In genomic region chr1:36411674-36412648, GRCh38 we compare ENCODE assay signal across 9 cellular contexts. TPM values are rescaled to one million over a fixed set of nuclear protein-coding genes. Genes with fewer than 3 reads are reported as not detected.
A peak's percentile ranks its signal among the peaks of the same experiment; 100 is the strongest.
DNase-seq lines count a peak whose midpoint lies in the region; ATAC-seq, FAIRE-seq and TF ChIP-seq lines count a peak whose summit lies in the region.
"Had no signal": no experiment of that assay in that cellular context is flagged by ENCODE, and none has a peak within 500 bp of the region (broad histone marks: within the 10 kb centered on the region; RNA-seq: fewer than 3 reads in every experiment).

No MANE protein-coding gene starts in this region.

- ATAC-seq in HCT116: peak; percentile 82
- no peak for ATAC-seq in HG03354 (IDR thresholded peaks at IDR 0.05; ENCODE audit: poor library complexity, severe bottlenecking, unreplicated experiment)
- no peak for ATAC-seq in GM19455 (IDR thresholded peaks at IDR 0.05; ENCODE audit: unreplicated experiment)

- H3K9ac ChIP-seq in HCT116 (ENCODE audit: low read length) (no peak overlapping the region), astrocyte (ENCODE audit: low read length) (no peak overlapping the region), parathyroid adenoma (no peak overlapping the region)

- CTCF ChIA-PET in HCT116 (lab: Charles Lee): no interaction called here

- H3K4me1 ChIP-seq in HCT116 (ENCODE audit: control insufficient read depth in 1 of 2, insufficient read depth in 2 of 2, low read length in 2 of 2): peaks cover 8 to 17% of the 10 kb centered on the region in 2 experiments
- peaks cover 7% of the 10 kb centered on the region for H3K4me1 ChIP-seq in astrocyte (ENCODE audit: insufficient read depth, low read length)
- no peaks in the 10 kb centered on the region for H3K4me1 ChIP-seq in parathyroid adenoma

- H3K79me2 ChIP-seq in HCT116 (ENCODE audit: insufficient read depth, low read length) (no peaks in the 10 kb centered on the region), astrocyte (ENCODE audit: insufficient read depth, low read length) (no peaks in the 10 kb centered on the region), parathyroid adenoma (no peaks in the 10 kb centered on the region)

- H3K27ac ChIP-seq in HCT116 (ENCODE audit: low read depth, low read length) (no peak overlapping the region), astrocyte (ENCODE audit: low read depth, low read length) (no peak overlapping the region), parathyroid adenoma (no peak overlapping the region)

- H2AFZ ChIP-seq in HCT116 (ENCODE audit: low read depth, low read length, poor library complexity, severe bottlenecking) (no peak overlapping the region), astrocyte (ENCODE audit: low read depth, low read length) (peak overlapping the region; percentile 18), parathyroid adenoma (peak overlapping the region; percentile 42)

- H4K20me1 ChIP-seq in HCT116 (ENCODE audit: insufficient read depth): no peaks in the 10 kb centered on the region
- no peaks in the 10 kb centered on the region for H4K20me1 ChIP-seq in astrocyte (ENCODE audit: insufficient read depth, low read length)

- RAD21 ChIA-PET in HCT116 (lab: Charles Lee; ENCODE audit: low non-redundant PET in 1 of 2, low total read pairs in 2 of 2, uncharacterized antibody in 2 of 2, unreplicated experiment in 2 of 2): no interaction called here

- H3K4me3 ChIP-seq in HCT116 (replicated peaks in 1 of 2; ENCODE audit: low read depth in 1 of 2, low read length in 2 of 2) (no peak overlapping the region), astrocyte (ENCODE audit: insufficient read depth, low read depth, low read length) (no peak overlapping the region), parathyroid adenoma (ENCODE audit: low read depth, low read length) (no peak overlapping the region)

- peak overlapping the region; percentile 27; the same call in 1 of the 2 replicates for H3K4me2 ChIP-seq in HCT116 (ENCODE audit: low read length)
- H3K4me2 ChIP-seq in astrocyte (ENCODE audit: low read length): no peak overlapping the region
- H3K4me2 ChIP-seq in parathyroid adenoma (ENCODE audit: low read length): no peak overlapping the region

- BruUV-seq in HCT116 (replicated peaks; lab: Mats Ljungman, UMichigan): no TSS peak

- peak; percentile 39 for TF ChIP-seq POLR2A in HCT116 (IDR thresholded peaks at IDR 0.05; ENCODE audit: borderline replicate concordance, extremely low read depth, insufficient read depth, insufficient read length)

- H3K27me3 ChIP-seq in HCT116 (ENCODE audit: insufficient read depth, low read length) (no peaks in the 10 kb centered on the region), astrocyte (ENCODE audit: insufficient read depth, low read length) (no peaks in the 10 kb centered on the region), parathyroid adenoma (ENCODE audit: control insufficient read depth, insufficient read depth, low read length) (no peaks in the 10 kb centered on the region)

- H3K36me3 ChIP-seq in HCT116 (ENCODE audit: control insufficient read depth in 1 of 2, insufficient read depth in 2 of 2, low read length in 2 of 2): no peaks in the 10 kb centered on the region; a peak in 1 of 4 replicates
- no peaks in the 10 kb centered on the region for H3K36me3 ChIP-seq in astrocyte (ENCODE audit: insufficient read depth, low read length)
- H3K36me3 ChIP-seq in parathyroid adenoma (ENCODE audit: control insufficient read depth, insufficient read depth, low read length): no peaks in the 10 kb centered on the region

- no peak overlapping the region for H3K4me3 Mint-ChIP-seq in astrocyte (ENCODE audit: unreplicated experiment)

- DNase-seq in HCT116 (ENCODE audit: low read depth, low spot score) (no peak), NCI-H774 (lab: John Stamatoyannopoulos, UW) (peak; percentile 15), astrocyte (ENCODE audit: low read depth) (peak; percentile 40), NCI-H128 (lab: John Stamatoyannopoulos, UW; ENCODE audit: unreplicated experiment) (no peak), occipital lobe (lab: John Stamatoyannopoulos, UW) (no peak)

- no peaks in the 10 kb centered on the region for H3K9me2 ChIP-seq in HCT116 (ENCODE audit: insufficient read depth)

- H3K27me3 Mint-ChIP-seq in astrocyte (ENCODE audit: low read depth, unreplicated experiment): no peaks in the 10 kb centered on the region

- H3K27ac Mint-ChIP-seq in astrocyte (ENCODE audit: unreplicated experiment): no peak overlapping the region

- no peak for TF ChIP-seq RAD21 in HCT116 (IDR thresholded peaks at IDR 0.05; ENCODE audit: low read depth)

- intact Hi-C loops in HCT116 (cut with micrococcal nuclease): no loop called here

- FAIRE-seq in astrocyte (lab: Jason Lieb, UNC): no peak
- FAIRE-seq: endometrium had no signal

- H3K9me3 ChIP-seq in HCT116 (ENCODE audit: control insufficient read depth in 1 of 2, insufficient read depth in 1 of 2, low read depth in 1 of 2, low read length in 2 of 2) (no peaks in the 10 kb centered on the region), astrocyte (ENCODE audit: insufficient read depth, low read depth, low read length) (no peaks in the 10 kb centered on the region), parathyroid adenoma (ENCODE audit: control insufficient read depth, low read length) (no peaks in the 10 kb centered on the region)

- POLR2A ChIA-PET in HCT116 (lab: Charles Lee): interaction anchor here (0.9 to 1.6 kb wide), 3 partner anchors 11 to 26 kb away, joined by 3 to 15 read pairs (median 8); no protein-coding TSS in a partner anchor

- H3K36me3 Mint-ChIP-seq in astrocyte (ENCODE audit: low read depth, unreplicated experiment): peaks cover 9% of the 10 kb centered on the region

- H3K9me3 Mint-ChIP-seq in astrocyte (ENCODE audit: unreplicated experiment): peaks cover 6% of the 10 kb centered on the region

- peaks cover 3% of the 10 kb centered on the region for H3K4me1 Mint-ChIP-seq in astrocyte (ENCODE audit: low read depth, unreplicated experiment)

- TF ChIP-seq CTCF in HCT116 (IDR thresholded peaks at IDR 0.05 in 2 of 3, conservative IDR thresholded peaks at IDR 0.05 in 1 of 3; ENCODE audit: borderline replicate concordance in 1 of 3, insufficient read depth in 1 of 3, low read depth in 2 of 3, low read length in 2 of 3): no peak
- TF ChIP-seq CTCF in astrocyte (IDR thresholded peaks at IDR 0.05; ENCODE audit: insufficient read depth, low read depth, low read length): no peak
- no peak for TF ChIP-seq CTCF in parathyroid adenoma (IDR thresholded peaks at IDR 0.05)

TF ChIP-seq in HCT116, 20 proteins besides CTCF, POLR2A, EP300 and RAD21:
- TF ChIP-seq EZH2 (IDR thresholded peaks at IDR 0.05) (no peak), MAX (IDR thresholded peaks at IDR 0.05) (no peak), SRF (IDR thresholded peaks at IDR 0.05; ENCODE audit: low read depth) (peak; percentile 59), CEBPB (IDR thresholded peaks at IDR 0.05; ENCODE audit: low read depth) (no peak), TCF7L2 (IDR thresholded peaks at IDR 0.05; ENCODE audit: borderline replicate concordance, extremely low read depth, insufficient read depth, insufficient read length) (no peak), JUND (IDR thresholded peaks at IDR 0.05) (no peak), EGR1 (IDR thresholded peaks at IDR 0.05; ENCODE audit: low read depth) (no peak)

RNA-seq across cellular contexts. Expression of gene LSM10, which starts 14.3 kb away (rescaled TPM):
- total RNA-seq in HCT116 (2021; ENCODE audit: unreplicated experiment) (49.5 TPM), astrocyte (48.9 and 53.5 TPM in 2 replicates), occipital lobe (3.1 TPM)
- 62.3 and 62.4 TPM in 2 replicates for polyA plus RNA-seq in HCT116 (2012)

RNA-seq across cellular contexts. Expression of gene STK40, which starts 26.2 kb away (rescaled TPM):
- total RNA-seq in HCT116 (2021; ENCODE audit: unreplicated experiment): 33.9 TPM
- 32.4 and 34.9 TPM in 2 replicates for polyA plus RNA-seq in HCT116 (2012)
- total RNA-seq in astrocyte: 69.6 and 71.1 TPM in 2 replicates
- total RNA-seq in occipital lobe: 13.1 TPM

RNA-seq across cellular contexts. Expression of gene OSCP1, which starts 38.3 kb away (rescaled TPM):
- total RNA-seq in HCT116 (2021; ENCODE audit: unreplicated experiment) (4.1 TPM), astrocyte (4.2 and 6.3 TPM in 2 replicates), occipital lobe (16.4 TPM)
- 2.7 and 3.7 TPM in 2 replicates for polyA plus RNA-seq in HCT116 (2012)

RNA-seq across cellular contexts. Expression of gene MRPS15, which starts 52.2 kb away (rescaled TPM):
- 98.7 TPM for total RNA-seq in HCT116 (2021; ENCODE audit: unreplicated experiment)
- polyA plus RNA-seq in HCT116 (2012): 49.0 and 74.2 TPM in 2 replicates
- total RNA-seq in astrocyte: 66.0 and 70.9 TPM in 2 replicates
- 12.5 TPM for total RNA-seq in occipital lobe

Comparison
In these comparisons a context has a peak if more than half of its experiments do, and no peak if none do; other contexts are left out.
1. DNase-seq: peak in NCI-H774 (single experiment) and astrocyte (single experiment); none in HCT116 (single experiment), NCI-H128 (single experiment) and occipital lobe (single experiment).
2. RNA of gene LSM10, which starts 14.3 kb away (total RNA-seq): 49.5 TPM in HCT116 (single experiment) and 48.9 to 53.5 TPM in astrocyte; 3.1 TPM in occipital lobe (single experiment); every median in the first group is over 10 times any median in the second.